In genomic region chr2:30366199-30366691, GRCh38 we compare ENCODE assay signal across 10 cellular contexts.
DNase-seq lines count a peak whose midpoint lies in the region; ATAC-seq and TF ChIP-seq lines count a peak whose summit lies in the region.
"Had no signal": no experiment of that assay in that cellular context is flagged by ENCODE, and none has a peak within 500 bp of the region (broad histone marks: within the 10 kb centered on the region; RNA-seq: fewer than 3 reads in every experiment).

No MANE protein-coding gene starts in this region.

- H3K4me1 ChIP-seq in CD4-positive, alpha-beta memory T cell (ENCODE audit: insufficient read depth, low read length) = peaks cover 24% of the 10 kb centered on the region
- peaks cover 0 to 7% of the 10 kb centered on the region in 2 donors for H3K4me1 ChIP-seq in uterus

- CTCF ChIA-PET in CD4-positive, alpha-beta memory T cell (lab: Charles Lee; ENCODE audit: partially characterized antibody) = no interaction called here

- H3K36me3 Mint-ChIP-seq in CD4-positive, alpha-beta memory T cell = no peaks in the 10 kb centered on the region
- H3K36me3 Mint-ChIP-seq in activated naive CD8-positive, alpha-beta T cell = no peaks in the 10 kb centered on the region

- H3K36me3 ChIP-seq in CD4-positive, alpha-beta memory T cell (ENCODE audit: insufficient read depth, low read length) = no peaks in the 10 kb centered on the region
- no peaks in the 10 kb centered on the region for H3K36me3 ChIP-seq in uterus

- no peak overlapping the region for H3K27ac ChIP-seq in CD4-positive, alpha-beta memory T cell (ENCODE audit: low read depth, low read length)
- no peak overlapping the region for H3K27ac ChIP-seq in uterus

- TF ChIP-seq CTCF in uterus (IDR thresholded peaks at IDR 0.05) = no peak

- POLR2A ChIA-PET in CD4-positive, alpha-beta memory T cell (lab: Charles Lee; ENCODE audit: partially characterized antibody) = interaction anchor here (1.1 to 1.4 kb wide), 2 partner anchors 13 to 81 kb away, joined by 3 read pairs; partner anchors contain the start of gene LCLAT1

- H3K9me3 Mint-ChIP-seq in CD4-positive, alpha-beta memory T cell = no peaks in the 10 kb centered on the region
- no peaks in the 10 kb centered on the region for H3K9me3 Mint-ChIP-seq in activated naive CD8-positive, alpha-beta T cell (ENCODE audit: low read depth)

- H3K9me3 ChIP-seq in CD4-positive, alpha-beta memory T cell (ENCODE audit: control insufficient read depth in 1 of 2, low read length in 2 of 2) = no peaks in the 10 kb centered on the region
- H3K9me3 ChIP-seq in uterus = no peaks in the 10 kb centered on the region

- H3K27me3 ChIP-seq in CD4-positive, alpha-beta memory T cell (ENCODE audit: insufficient read depth, low read length) = no peaks in the 10 kb centered on the region
- no peaks in the 10 kb centered on the region for H3K27me3 ChIP-seq in uterus

- H3K27me3 Mint-ChIP-seq in CD4-positive, alpha-beta memory T cell = no peaks in the 10 kb centered on the region
- no peaks in the 10 kb centered on the region for H3K27me3 Mint-ChIP-seq in activated naive CD8-positive, alpha-beta T cell

- peak overlapping the region in 2 of 8 donors; percentile 18 to 25 for H3K4me3 Mint-ChIP-seq in CD4-positive, alpha-beta memory T cell
- no peak overlapping the region for H3K4me3 Mint-ChIP-seq in activated naive CD8-positive, alpha-beta T cell

- H3K27ac Mint-ChIP-seq in CD4-positive, alpha-beta memory T cell = peak overlapping the region in 5 of 7 donors; percentile 3 to 60 (median 11)
- peak overlapping the region; percentile 74 for H3K27ac Mint-ChIP-seq in activated naive CD8-positive, alpha-beta T cell

- DNase-seq in CD4-positive, alpha-beta memory T cell = peak in 4 of 5 donors; percentile 12 to 19 (median 19)
- peak; percentile 37 for DNase-seq in RPMI7951 (ENCODE audit: low read depth)
- no peak for DNase-seq in sciatic nerve (ENCODE audit: low spot score)
- no peak for DNase-seq in NCI-H774 (lab: John Stamatoyannopoulos, UW)
- no peak for DNase-seq in uterus
- no peak for DNase-seq in NCI-H526 treated with DMSO at 0.1 percent for 48 hours (lab: John Stamatoyannopoulos, UW)
- DNase-seq: aorta, DMS53 had no signal

- no peak for TF ChIP-seq POLR2A in uterus (IDR thresholded peaks at IDR 0.05)

- H3K4me3 ChIP-seq in CD4-positive, alpha-beta memory T cell (ENCODE audit: low read length in 2 of 2) = no peak overlapping the region
- no peak overlapping the region for H3K4me3 ChIP-seq in uterus

- H3K4me1 Mint-ChIP-seq in CD4-positive, alpha-beta memory T cell = peaks cover 17 to 38% (median 24%) of the 10 kb centered on the region in 4 donors
- H3K4me1 Mint-ChIP-seq in activated naive CD8-positive, alpha-beta T cell (ENCODE audit: low read depth) = peaks cover 54% of the 10 kb centered on the region

- ATAC-seq in sciatic nerve = peak; percentile 18
- ATAC-seq in GM21528 (IDR thresholded peaks at IDR 0.05; ENCODE audit: low FRiP score, unreplicated experiment) = no peak

- intact Hi-C loops in CD4-positive, alpha-beta memory T cell (cut with micrococcal nuclease) = no loop called here
- intact Hi-C loops in sciatic nerve (cut with DNase I) = no loop called here
- intact Hi-C loops in uterus (cut with DNase I; ENCODE audit: low total_unique reads) = no loop called here

Comparison
In these comparisons a context has a peak if more than half of its experiments do, and no peak if none do; other contexts are left out.
1. DNase-seq: peak in CD4-positive, alpha-beta memory T cell (4 of 5) and RPMI7951 (single experiment); none in sciatic nerve (single experiment), NCI-H774 (single experiment), uterus (0 of 2) and NCI-H526 treated with DMSO at 0.1 percent for 48 hours (single experiment).